In genomic region chr10:124738441-124738840, GRCh38 we compare ENCODE assay signal across 15 cellular contexts. TPM values are rescaled to one million over a fixed set of nuclear protein-coding genes. Genes with fewer than 3 reads are reported as not detected.
DNase-seq lines count a peak whose midpoint lies in the region; ATAC-seq and TF ChIP-seq lines count a peak whose summit lies in the region.
"Had no signal": no experiment of that assay in that cellular context is flagged by ENCODE, and none has a peak within 500 bp of the region (broad histone marks: within the 10 kb centered on the region; RNA-seq: fewer than 3 reads in every experiment).

No MANE protein-coding gene starts in this region.

- H3K9me3 ChIP-seq in CD8-positive, alpha-beta memory T cell (ENCODE audit: low read length), result no peaks in the 10 kb centered on the region
- H3K9me3 ChIP-seq in Peyer's patch (no peaks in the 10 kb centered on the region), esophagus muscularis mucosa (no peaks in the 10 kb centered on the region), gastrocnemius medialis (no peaks in the 10 kb centered on the region), WERI-Rb-1 (ENCODE audit: severe bottlenecking) (no peaks in the 10 kb centered on the region)
- H3K9me3 ChIP-seq: Caco-2, mucosa of descending colon had no signal

- TF ChIP-seq EP300 in esophagus muscularis mucosa (IDR thresholded peaks at IDR 0.05), result no peak

- no peaks in the 10 kb centered on the region for H3K36me3 ChIP-seq in CD8-positive, alpha-beta memory T cell (ENCODE audit: insufficient read depth, low read length)
- H3K36me3 ChIP-seq in Peyer's patch (no peaks in the 10 kb centered on the region), esophagus muscularis mucosa (no peaks in the 10 kb centered on the region), gastrocnemius medialis (no peaks in the 10 kb centered on the region), WERI-Rb-1 (0 out of 2 replicates have a peak, but pooled peaks cover 3% of the 10 kb centered on the region)

- peaks cover 91% of the 10 kb centered on the region for H3K4me1 ChIP-seq in CD8-positive, alpha-beta memory T cell (ENCODE audit: insufficient read depth, low read length)
- H3K4me1 ChIP-seq in Peyer's patch (peaks cover 15 to 89% (median 62%) of the 10 kb centered on the region in 4 donors), esophagus muscularis mucosa (peaks cover 92 to 99% (median 99%) of the 10 kb centered on the region in 4 donors), gastrocnemius medialis (peaks cover 93 to 94% of the 10 kb centered on the region in 2 donors)

- no peak for TF ChIP-seq POLR2A in Peyer's patch (IDR thresholded peaks at IDR 0.05)
- no peak for TF ChIP-seq POLR2A in esophagus muscularis mucosa (IDR thresholded peaks at IDR 0.05; ENCODE audit: low read depth)
- TF ChIP-seq POLR2A in gastrocnemius medialis (IDR thresholded peaks at IDR 0.05), result no peak

- WGBS in esophagus muscularis mucosa, result 30% methylated on average over 5 of the region's 6 CpGs

- no peak overlapping the region for H3K27ac ChIP-seq in CD8-positive, alpha-beta memory T cell (ENCODE audit: low read depth, low read length)
- peak overlapping the region; percentile 86 to 92 (median 90) for H3K27ac ChIP-seq in Peyer's patch
- H3K27ac ChIP-seq in esophagus muscularis mucosa (replicated peaks in 1 of 4), result peak overlapping the region; percentile 89 to 90 (median 89)
- peak overlapping the region; percentile 92 to 97 (median 92) for H3K27ac ChIP-seq in gastrocnemius medialis
- no peak overlapping the region for H3K27ac ChIP-seq in WERI-Rb-1

- H3K27ac Mint-ChIP-seq in CD8-positive, alpha-beta memory T cell, result peak overlapping the region; percentile 89 to 98 (median 96)

- in situ Hi-C loops in gastrocnemius medialis (cut with MboI; ENCODE audit: low sequenced_read_pairs in 4 of 4), result loop anchor here in 2 of 4 donors (25.0 kb wide), 2 partner anchors 101 to 201 kb away; no protein-coding TSS in a partner anchor

- H3K4me3 Mint-ChIP-seq in CD8-positive, alpha-beta memory T cell, result peak overlapping the region; percentile 15 to 100 (median 95)

- H3K4me3 ChIP-seq in CD8-positive, alpha-beta memory T cell (ENCODE audit: low read length), result no peak overlapping the region
- no peak overlapping the region for H3K4me3 ChIP-seq in Peyer's patch
- no peak overlapping the region for H3K4me3 ChIP-seq in esophagus muscularis mucosa
- H3K4me3 ChIP-seq in gastrocnemius medialis, result no peak overlapping the region
- H3K4me3 ChIP-seq in WERI-Rb-1 (ENCODE audit: low read depth, low read length), result no peak overlapping the region
- H3K4me3 ChIP-seq: mucosa of descending colon had no signal

- H3K27me3 ChIP-seq in CD8-positive, alpha-beta memory T cell (ENCODE audit: insufficient read depth, low read length, poor library complexity, severe bottlenecking), result no peaks in the 10 kb centered on the region
- H3K27me3 ChIP-seq in Peyer's patch (no peaks in the 10 kb centered on the region), esophagus muscularis mucosa (no peaks in the 10 kb centered on the region), gastrocnemius medialis (no peaks in the 10 kb centered on the region), WERI-Rb-1 (ENCODE audit: insufficient read depth, low read depth, severe bottlenecking) (no peaks in the 10 kb centered on the region)

- TF ChIP-seq CTCF in Peyer's patch (IDR thresholded peaks at IDR 0.05) (no peak), esophagus muscularis mucosa (IDR thresholded peaks at IDR 0.05) (no peak), gastrocnemius medialis (IDR thresholded peaks at IDR 0.05 in 4 of 5, conservative IDR thresholded peaks at IDR 0.05 in 1 of 5) (no peak), WERI-Rb-1 (IDR thresholded peaks at IDR 0.05; ENCODE audit: low read depth, low read length) (no peak)

- ATAC-seq in gastrocnemius medialis (no peak), HG03342 (IDR thresholded peaks at IDR 0.05; ENCODE audit: unreplicated experiment) (no peak)
- ATAC-seq: mucosa of descending colon had no signal

- H3K9me3 Mint-ChIP-seq in CD8-positive, alpha-beta memory T cell, result no peaks in the 10 kb centered on the region

- peaks cover 90 to 95% (median 93%) of the 10 kb centered on the region in 3 donors for H3K4me1 Mint-ChIP-seq in CD8-positive, alpha-beta memory T cell

- intact Hi-C loops in esophagus muscularis mucosa (cut with DNase I) (no loop called here), gastrocnemius medialis (cut with DNase I; ENCODE audit: low total_unique reads) (loop anchor here (10.0 kb wide), 1 partner anchor 416 kb away; no protein-coding TSS in a partner anchor)

- no peak for DNase-seq in CD8-positive, alpha-beta memory T cell
- DNase-seq in Peyer's patch (no peak), esophagus muscularis mucosa (ENCODE audit: extremely low spot score) (peak; percentile 55), gastrocnemius medialis (no peak), WERI-Rb-1 (no peak), retina (no peak)
- no peak for DNase-seq in activated effector memory CD4-positive, alpha-beta T cell treated with Interleukin-2 at 50 U/mL for 16 hours
- DNase-seq: activated CD4-positive, alpha-beta T cell treated with anti-CD3 and anti-CD28 coated beads, Interleukin-2, amount 50 U/mL, for 48 hours; Caco-2; HCEC 1CT; IMR-90; NCI-H2029; T-helper 1 cell had no signal

- no peaks in the 10 kb centered on the region for H3K27me3 Mint-ChIP-seq in CD8-positive, alpha-beta memory T cell

- CTCF ChIA-PET in CD8-positive, alpha-beta memory T cell (lab: Charles Lee), result interaction anchor here (1.9 to 17.4 kb wide), 4 partner anchors 8 to 208 kb away, joined by 6 to 397 read pairs (median 78); no protein-coding TSS in a partner anchor

- POLR2A ChIA-PET in CD8-positive, alpha-beta memory T cell (lab: Charles Lee), result interaction anchor here (0.6 kb wide), 1 partner anchor 12 kb away, joined by 4 read pairs; no protein-coding TSS in a partner anchor

- peaks cover 0 to 26% (median 3%) of the 10 kb centered on the region in 3 donors for H3K36me3 Mint-ChIP-seq in CD8-positive, alpha-beta memory T cell

RNA-seq across cellular contexts. Expression of gene FAM53B, which starts 5.7 kb away (rescaled TPM):
- 10 to 100 TPM; 28.8 to 29.2 TPM for total RNA-seq in CD8-positive, alpha-beta memory T cell
- 41.6 TPM for polyA plus RNA-seq in CD8-positive, alpha-beta memory T cell
- total RNA-seq in Peyer's patch (10 to 100 TPM; 72.7 to 92.1 (median 80.5) TPM), esophagus muscularis mucosa (10 to 100 TPM; 25.2 to 43.3 (median 34.7) TPM), gastrocnemius medialis (100 to 1,000 TPM; 140 to 253 (median 192) TPM)

RNA-seq across cellular contexts. Expression of gene EEF1AKMT2, which starts 53.2 kb away (rescaled TPM):
- total RNA-seq in CD8-positive, alpha-beta memory T cell, result 10 to 100 TPM; 18.2 to 18.6 TPM
- polyA plus RNA-seq in CD8-positive, alpha-beta memory T cell, result 21.1 TPM
- 10 to 100 TPM in 3 of 4 donors, 1 to 10 TPM in 1; 9.5 to 23.3 (median 18.5) TPM for total RNA-seq in Peyer's patch
- total RNA-seq in esophagus muscularis mucosa, result 10 to 100 TPM in 2 of 4 donors, 1 to 10 TPM in 2; 9.0 to 11.9 (median 10.0) TPM
- 10 to 100 TPM in 2 of 4 donors, 1 to 10 TPM in 2; 7.9 to 13.5 (median 9.6) TPM for total RNA-seq in gastrocnemius medialis

Comparison
In these comparisons a context has a peak if more than half of its experiments do, and no peak if none do; other contexts are left out.
1. H3K27ac ChIP-seq: peak in Peyer's patch (4 of 4), esophagus muscularis mucosa (4 of 4) and gastrocnemius medialis (4 of 4); none in CD8-positive, alpha-beta memory T cell (single experiment) and WERI-Rb-1 (single experiment).